ENCODE assay signal across 18 cellular contexts in the genomic region with DNA sequence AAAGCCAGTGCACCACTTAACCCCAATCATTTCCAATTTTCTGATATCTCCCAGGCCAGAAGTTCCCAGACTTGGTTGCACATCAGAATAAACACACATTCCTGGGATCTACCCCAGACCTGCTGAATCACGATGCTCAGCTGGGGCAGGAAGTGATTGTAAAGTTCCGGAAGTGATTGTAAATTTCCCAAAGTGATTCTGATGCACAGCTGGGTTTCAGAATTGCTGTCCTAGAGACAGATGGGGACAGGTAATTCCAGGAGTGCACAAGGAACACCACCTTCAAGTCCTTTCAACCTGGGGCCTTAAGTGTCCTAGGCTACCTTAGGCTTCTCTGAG.
DNase-seq lines count a peak whose midpoint lies in the region; ATAC-seq and TF ChIP-seq lines count a peak whose summit lies in the region.
"Had no signal": no experiment of that assay in that cellular context is flagged by ENCODE, and none has a peak within 500 bp of the region (broad histone marks: within the 10 kb centered on the region; RNA-seq: fewer than 3 reads in every experiment).

No MANE protein-coding gene starts in this region.

- no peak for DNase-seq in heart left ventricle
- no peak for DNase-seq in left ventricle myocardium superior
- DNase-seq in Panc1 (ENCODE audit: low read depth, low spot score) = no peak
- DNase-seq in hepatic stellate cell (ENCODE audit: low spot score) = peak; percentile 52
- no peak for DNase-seq in uterus
- no peak for DNase-seq in NCI-H345 treated with DMSO at 0.1 percent for 48 hours (lab: John Stamatoyannopoulos, UW; ENCODE audit: unreplicated experiment)
- DNase-seq in activated CD4-positive, alpha-beta T cell treated with anti-CD3 and anti-CD28 coated beads, Interleukin-2, amount 50 U/mL, for 4 hours = no peak
- no peak for DNase-seq in globus pallidus (ENCODE audit: low spot score)
- DNase-seq: 8988T; activated CD4-positive, alpha-beta T cell treated with anti-CD3 and anti-CD28 coated beads for 4 hours; activated T-cell treated with anti-CD3 and anti-CD28 coated beads, Interleukin-2, amount 50 U/mL, for 4 hours; KG1; naive thymus-derived CD4-positive, alpha-beta T cell; NCI-H1417; RPMI8226; stimulated activated CD4-positive, alpha-beta T cell treated with anti-CD3 and anti-CD28 coated beads, Interleukin-2, amount 100 ng/mL, for 48 hours; trophoblast cell had no signal

- intact Hi-C loops in heart left ventricle (cut with DNase I) = loop anchor here in 2 of 10 donors (5.0 kb wide), 2 partner anchors 68 to 78 kb away; no protein-coding TSS in a partner anchor
- intact Hi-C loops in left ventricle myocardium superior (cut with micrococcal nuclease) = no loop called here
- intact Hi-C loops in Panc1 (cut with micrococcal nuclease; ENCODE audit: unreplicated experiment) = no loop called here
- intact Hi-C loops in uterus (cut with DNase I; ENCODE audit: low total_unique reads) = no loop called here

- TF ChIP-seq CTCF in heart left ventricle (IDR thresholded peaks at IDR 0.05) (no peak), Panc1 (IDR thresholded peaks at IDR 0.05) (no peak), uterus (IDR thresholded peaks at IDR 0.05) (no peak)

- no peaks in the 10 kb centered on the region for H3K27me3 ChIP-seq in heart left ventricle
- H3K27me3 ChIP-seq in Panc1 (ENCODE audit: control insufficient read depth, insufficient read depth, low read length) = no peaks in the 10 kb centered on the region
- no peaks in the 10 kb centered on the region for H3K27me3 ChIP-seq in uterus
- H3K27me3 ChIP-seq: hepatocyte had no signal

- BruUV-seq in Panc1 (replicated peaks; lab: Mats Ljungman, UMichigan) = no TSS peak

- POLR2A ChIA-PET in Panc1 (lab: Charles Lee) = no interaction called here

- TF ChIP-seq POLR2A in heart left ventricle (IDR thresholded peaks at IDR 0.05) (no peak), uterus (IDR thresholded peaks at IDR 0.05) (no peak)

- H3K27ac ChIP-seq in heart left ventricle (peak overlapping the region in 8 of 12 donors; percentile 3 to 83 (median 58)), Panc1 (ENCODE audit: low read length) (peak overlapping the region; percentile 36; the same call in 1 of the 2 replicates), uterus (peak overlapping the region; percentile 12 to 32)

- no peaks in the 10 kb centered on the region for H3K9me3 ChIP-seq in heart left ventricle
- H3K9me3 ChIP-seq in Panc1 (ENCODE audit: control insufficient read depth, insufficient read depth, low read depth, low read length) = no peaks in the 10 kb centered on the region
- H3K9me3 ChIP-seq in uterus = no peaks in the 10 kb centered on the region

- 37 to 50% (median 44%) methylated on average over 2 of the region's 2 CpGs for WGBS in heart left ventricle, 4 donors

- no peak for ATAC-seq in heart left ventricle
- ATAC-seq in left ventricle myocardium superior = no peak
- ATAC-seq in Panc1 = no peak
- ATAC-seq: activated T-cell treated with anti-CD3 and anti-CD28 coated beads, Interleukin-2, amount 50 U/mL, for 4 hours; naive thymus-derived CD4-positive, alpha-beta T cell had no signal

- H3K36me3 ChIP-seq in heart left ventricle (no peaks in the 10 kb centered on the region), Panc1 (ENCODE audit: control insufficient read depth, insufficient read depth, low read length) (no peaks in the 10 kb centered on the region), uterus (no peaks in the 10 kb centered on the region)

- H3K4me3 ChIP-seq in heart left ventricle (no peak overlapping the region), Panc1 (ENCODE audit: low read depth in 2 of 2, low read length in 2 of 2) (no peak overlapping the region), uterus (no peak overlapping the region)
- H3K4me3 ChIP-seq: hepatocyte had no signal

- H3K4me1 ChIP-seq in heart left ventricle (peaks cover 2 to 59% (median 39%) of the 10 kb centered on the region in 12 donors), Panc1 (ENCODE audit: control insufficient read depth, insufficient read depth, low read length) (peaks cover 14% of the 10 kb centered on the region), uterus (no peaks in the 10 kb centered on the region)

- CTCF ChIA-PET in Panc1 (lab: Charles Lee) = no interaction called here

- in situ Hi-C loops in Panc1 (cut with HindIII; ENCODE audit: low pct_unique_long_range_greater_than_20kb, low sequenced_read_pairs) = no loop called here
